Comparison of ENCODE assay signal across 2 cellular contexts in the genomic region with DNA sequence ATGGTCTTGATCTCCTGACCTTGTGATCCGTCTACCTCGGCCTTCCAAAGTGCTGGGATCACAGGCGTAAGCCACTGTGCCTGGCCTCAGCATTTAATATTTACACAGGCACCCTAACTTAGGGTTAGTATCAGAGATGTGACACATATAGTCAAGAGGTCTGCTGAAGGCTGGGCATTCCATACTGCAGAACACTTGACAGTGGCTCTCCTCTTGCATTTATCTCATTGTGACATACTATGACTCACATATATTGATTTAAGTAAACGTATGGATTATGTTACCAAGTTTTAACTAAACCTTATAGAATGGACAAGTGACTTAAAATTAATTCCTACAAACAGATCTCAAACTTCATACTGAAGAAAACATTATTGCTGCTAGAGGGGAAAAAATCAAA.
TF ChIP-seq lines count a peak whose summit lies in the region.

No MANE protein-coding gene starts in this region.

TF ChIP-seq in HepG2, 621 proteins besides CTCF, POLR2A, EP300 and RAD21:
- TF ChIP-seq, protein P1, sequence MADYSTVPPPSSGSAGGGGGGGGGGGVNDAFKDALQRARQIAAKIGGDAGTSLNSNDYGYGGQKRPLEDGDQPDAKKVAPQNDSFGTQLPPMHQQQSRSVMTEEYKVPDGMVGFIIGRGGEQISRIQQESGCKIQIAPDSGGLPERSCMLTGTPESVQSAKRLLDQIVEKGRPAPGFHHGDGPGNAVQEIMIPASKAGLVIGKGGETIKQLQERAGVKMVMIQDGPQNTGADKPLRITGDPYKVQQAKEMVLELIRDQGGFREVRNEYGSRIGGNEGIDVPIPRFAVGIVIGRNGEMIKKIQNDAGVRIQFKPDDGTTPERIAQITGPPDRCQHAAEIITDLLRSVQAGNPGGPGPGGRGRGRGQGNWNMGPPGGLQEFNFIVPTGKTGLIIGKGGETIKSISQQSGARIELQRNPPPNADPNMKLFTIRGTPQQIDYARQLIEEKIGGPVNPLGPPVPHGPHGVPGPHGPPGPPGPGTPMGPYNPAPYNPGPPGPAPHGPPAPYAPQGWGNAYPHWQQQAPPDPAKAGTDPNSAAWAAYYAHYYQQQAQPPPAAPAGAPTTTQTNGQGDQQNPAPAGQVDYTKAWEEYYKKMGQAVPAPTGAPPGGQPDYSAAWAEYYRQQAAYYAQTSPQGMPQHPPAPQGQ (CRISPR knock-in tag; IDR thresholded peaks at IDR 0.05; ENCODE audit: borderline replicate concordance) = no peak
- no peak for TF ChIP-seq ZMAT3 (CRISPR knock-in tag; conservative IDR thresholded peaks at IDR 0.05)
- no peak for TF ChIP-seq RXRA (CRISPR knock-in tag; IDR thresholded peaks at IDR 0.05)
- TF ChIP-seq CEBPB (IDR thresholded peaks at IDR 0.05; ENCODE audit: borderline replicate concordance, low read depth, low read length) = peak; percentile 9; the same call in 1 of the 2 replicates
- TF ChIP-seq, protein P2, sequence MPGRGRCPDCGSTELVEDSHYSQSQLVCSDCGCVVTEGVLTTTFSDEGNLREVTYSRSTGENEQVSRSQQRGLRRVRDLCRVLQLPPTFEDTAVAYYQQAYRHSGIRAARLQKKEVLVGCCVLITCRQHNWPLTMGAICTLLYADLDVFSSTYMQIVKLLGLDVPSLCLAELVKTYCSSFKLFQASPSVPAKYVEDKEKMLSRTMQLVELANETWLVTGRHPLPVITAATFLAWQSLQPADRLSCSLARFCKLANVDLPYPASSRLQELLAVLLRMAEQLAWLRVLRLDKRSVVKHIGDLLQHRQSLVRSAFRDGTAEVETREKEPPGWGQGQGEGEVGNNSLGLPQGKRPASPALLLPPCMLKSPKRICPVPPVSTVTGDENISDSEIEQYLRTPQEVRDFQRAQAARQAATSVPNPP (CRISPR knock-in tag; IDR thresholded peaks at IDR 0.05) = no peak
- TF ChIP-seq ZNF232 (CRISPR knock-in tag; IDR thresholded peaks at IDR 0.05; ENCODE audit: borderline replicate concordance) = no peak
- TF ChIP-seq FOSL2 (CRISPR knock-in tag; IDR thresholded peaks at IDR 0.05) = peak; percentile 56
- TF ChIP-seq ZNF33A (CRISPR knock-in tag; IDR thresholded peaks at IDR 0.05; ENCODE audit: borderline replicate concordance) = no peak
- TF ChIP-seq, protein P3, sequence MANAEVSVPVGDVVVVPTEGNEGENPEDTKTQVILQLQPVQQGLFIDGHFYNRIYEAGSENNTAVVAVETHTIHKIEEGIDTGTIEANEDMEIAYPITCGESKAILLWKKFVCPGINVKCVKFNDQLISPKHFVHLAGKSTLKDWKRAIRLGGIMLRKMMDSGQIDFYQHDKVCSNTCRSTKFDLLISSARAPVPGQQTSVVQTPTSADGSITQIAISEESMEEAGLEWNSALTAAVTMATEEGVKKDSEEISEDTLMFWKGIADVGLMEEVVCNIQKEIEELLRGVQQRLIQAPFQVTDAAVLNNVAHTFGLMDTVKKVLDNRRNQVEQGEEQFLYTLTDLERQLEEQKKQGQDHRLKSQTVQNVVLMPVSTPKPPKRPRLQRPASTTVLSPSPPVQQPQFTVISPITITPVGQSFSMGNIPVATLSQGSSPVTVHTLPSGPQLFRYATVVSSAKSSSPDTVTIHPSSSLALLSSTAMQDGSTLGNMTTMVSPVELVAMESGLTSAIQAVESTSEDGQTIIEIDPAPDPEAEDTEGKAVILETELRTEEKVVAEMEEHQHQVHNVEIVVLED (CRISPR knock-in tag; IDR thresholded peaks at IDR 0.05; ENCODE audit: borderline replicate concordance) = no peak

TF ChIP-seq in GM23338, 12 proteins besides CTCF, POLR2A, EP300 and RAD21:
- no peak for TF ChIP-seq EZH2 (IDR thresholded peaks at IDR 0.05; ENCODE audit: low read depth, unreplicated experiment)
- TF ChIP-seq NANOG (IDR thresholded peaks at IDR 0.05; ENCODE audit: borderline replicate concordance) = no peak
- TF ChIP-seq, protein P4, sequence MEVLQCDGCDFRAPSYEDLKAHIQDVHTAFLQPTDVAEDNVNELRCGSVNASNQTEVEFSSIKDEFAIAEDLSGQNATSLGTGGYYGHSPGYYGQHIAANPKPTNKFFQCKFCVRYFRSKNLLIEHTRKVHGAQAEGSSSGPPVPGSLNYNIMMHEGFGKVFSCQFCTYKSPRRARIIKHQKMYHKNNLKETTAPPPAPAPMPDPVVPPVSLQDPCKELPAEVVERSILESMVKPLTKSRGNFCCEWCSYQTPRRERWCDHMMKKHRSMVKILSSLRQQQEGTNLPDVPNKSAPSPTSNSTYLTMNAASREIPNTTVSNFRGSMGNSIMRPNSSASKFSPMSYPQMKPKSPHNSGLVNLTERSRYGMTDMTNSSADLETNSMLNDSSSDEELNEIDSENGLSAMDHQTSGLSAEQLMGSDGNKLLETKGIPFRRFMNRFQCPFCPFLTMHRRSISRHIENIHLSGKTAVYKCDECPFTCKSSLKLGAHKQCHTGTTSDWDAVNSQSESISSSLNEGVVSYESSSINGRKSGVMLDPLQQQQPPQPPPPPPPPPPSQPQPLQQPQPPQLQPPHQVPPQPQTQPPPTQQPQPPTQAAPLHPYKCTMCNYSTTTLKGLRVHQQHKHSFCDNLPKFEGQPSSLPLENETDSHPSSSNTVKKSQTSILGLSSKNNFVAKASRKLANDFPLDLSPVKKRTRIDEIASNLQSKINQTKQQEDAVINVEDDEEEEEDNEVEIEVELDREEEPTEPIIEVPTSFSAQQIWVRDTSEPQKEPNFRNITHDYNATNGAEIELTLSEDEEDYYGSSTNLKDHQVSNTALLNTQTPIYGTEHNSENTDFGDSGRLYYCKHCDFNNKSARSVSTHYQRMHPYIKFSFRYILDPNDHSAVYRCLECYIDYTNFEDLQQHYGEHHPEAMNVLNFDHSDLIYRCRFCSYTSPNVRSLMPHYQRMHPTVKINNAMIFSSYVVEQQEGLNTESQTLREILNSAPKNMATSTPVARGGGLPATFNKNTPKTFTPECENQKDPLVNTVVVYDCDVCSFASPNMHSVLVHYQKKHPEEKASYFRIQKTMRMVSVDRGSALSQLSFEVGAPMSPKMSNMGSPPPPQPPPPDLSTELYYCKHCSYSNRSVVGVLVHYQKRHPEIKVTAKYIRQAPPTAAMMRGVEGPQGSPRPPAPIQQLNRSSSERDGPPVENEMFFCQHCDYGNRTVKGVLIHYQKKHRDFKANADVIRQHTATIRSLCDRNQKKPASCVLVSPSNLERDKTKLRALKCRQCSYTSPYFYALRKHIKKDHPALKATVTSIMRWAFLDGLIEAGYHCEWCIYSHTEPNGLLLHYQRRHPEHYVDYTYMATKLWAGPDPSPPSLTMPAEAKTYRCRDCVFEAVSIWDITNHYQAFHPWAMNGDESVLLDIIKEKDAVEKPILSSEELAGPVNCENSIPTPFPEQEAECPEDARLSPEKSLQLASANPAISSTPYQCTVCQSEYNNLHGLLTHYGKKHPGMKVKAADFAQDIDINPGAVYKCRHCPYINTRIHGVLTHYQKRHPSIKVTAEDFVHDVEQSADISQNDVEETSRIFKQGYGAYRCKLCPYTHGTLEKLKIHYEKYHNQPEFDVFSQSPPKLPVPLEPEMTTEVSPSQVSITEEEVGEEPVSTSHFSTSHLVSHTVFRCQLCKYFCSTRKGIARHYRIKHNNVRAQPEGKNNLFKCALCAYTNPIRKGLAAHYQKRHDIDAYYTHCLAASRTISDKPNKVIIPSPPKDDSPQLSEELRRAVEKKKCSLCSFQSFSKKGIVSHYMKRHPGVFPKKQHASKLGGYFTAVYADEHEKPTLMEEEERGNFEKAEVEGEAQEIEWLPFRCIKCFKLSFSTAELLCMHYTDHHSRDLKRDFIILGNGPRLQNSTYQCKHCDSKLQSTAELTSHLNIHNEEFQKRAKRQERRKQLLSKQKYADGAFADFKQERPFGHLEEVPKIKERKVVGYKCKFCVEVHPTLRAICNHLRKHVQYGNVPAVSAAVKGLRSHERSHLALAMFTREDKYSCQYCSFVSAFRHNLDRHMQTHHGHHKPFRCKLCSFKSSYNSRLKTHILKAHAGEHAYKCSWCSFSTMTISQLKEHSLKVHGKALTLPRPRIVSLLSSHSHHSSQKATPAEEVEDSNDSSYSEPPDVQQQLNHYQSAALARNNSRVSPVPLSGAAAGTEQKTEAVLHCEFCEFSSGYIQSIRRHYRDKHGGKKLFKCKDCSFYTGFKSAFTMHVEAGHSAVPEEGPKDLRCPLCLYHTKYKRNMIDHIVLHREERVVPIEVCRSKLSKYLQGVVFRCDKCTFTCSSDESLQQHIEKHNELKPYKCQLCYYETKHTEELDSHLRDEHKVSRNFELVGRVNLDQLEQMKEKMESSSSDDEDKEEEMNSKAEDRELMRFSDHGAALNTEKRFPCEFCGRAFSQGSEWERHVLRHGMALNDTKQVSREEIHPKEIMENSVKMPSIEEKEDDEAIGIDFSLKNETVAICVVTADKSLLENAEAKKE (CRISPR knock-in tag; IDR thresholded peaks at IDR 0.05) = no peak
- TF ChIP-seq JUNB (IDR thresholded peaks at IDR 0.05; ENCODE audit: unreplicated experiment) = no peak
- TF ChIP-seq ZNF331 (CRISPR knock-in tag; IDR thresholded peaks at IDR 0.05; ENCODE audit: low read depth) = no peak
